In genomic region chr14:86802726-86803125, GRCh38 we compare ENCODE assay signal across 17 cellular contexts.
DNase-seq lines count a peak whose midpoint lies in the region; TF ChIP-seq lines count a peak whose summit lies in the region.
"Had no signal": no experiment of that assay in that cellular context is flagged by ENCODE, and none has a peak within 500 bp of the region (broad histone marks: within the 10 kb centered on the region; RNA-seq: fewer than 3 reads in every experiment).

No MANE protein-coding gene starts in this region.

- H3K27me3 Mint-ChIP-seq in CD8-positive, alpha-beta memory T cell = no peaks in the 10 kb centered on the region
- H3K27me3 Mint-ChIP-seq: CD4-positive, CD25-positive, alpha-beta regulatory T cell; IgD-negative memory B cell had no signal

- TF ChIP-seq EP300 in suprapubic skin (IDR thresholded peaks at IDR 0.05) = no peak

- no peaks in the 10 kb centered on the region for H3K4me1 Mint-ChIP-seq in CD8-positive, alpha-beta memory T cell
- H3K4me1 Mint-ChIP-seq: CD4-positive, CD25-positive, alpha-beta regulatory T cell; GM23338; IgD-negative memory B cell had no signal

- H3K4me3 ChIP-seq in astrocyte of the spinal cord (ENCODE audit: low read depth, low read length) = no peak overlapping the region
- H3K4me3 ChIP-seq in fibroblast of mammary gland (ENCODE audit: control insufficient read depth, low read depth, low read length) = no peak overlapping the region
- no peak overlapping the region for H3K4me3 ChIP-seq in CD8-positive, alpha-beta memory T cell (ENCODE audit: low read length)
- H3K4me3 ChIP-seq in suprapubic skin = no peak overlapping the region
- H3K4me3 ChIP-seq: GM23338 had no signal

- no peak for TF ChIP-seq CTCF in astrocyte of the spinal cord (IDR thresholded peaks at IDR 0.05; ENCODE audit: low read depth, low read length)
- no peak for TF ChIP-seq CTCF in fibroblast of mammary gland (conservative IDR thresholded peaks at IDR 0.05; ENCODE audit: control insufficient read depth, insufficient read depth, low read depth, low read length)
- TF ChIP-seq CTCF in suprapubic skin (IDR thresholded peaks at IDR 0.05) = no peak

- H3K36me3 Mint-ChIP-seq in CD8-positive, alpha-beta memory T cell = no peaks in the 10 kb centered on the region
- H3K36me3 Mint-ChIP-seq: CD4-positive, CD25-positive, alpha-beta regulatory T cell; IgD-negative memory B cell had no signal

- POLR2A ChIA-PET in CD8-positive, alpha-beta memory T cell (lab: Charles Lee) = no interaction called here

- no peaks in the 10 kb centered on the region for H3K4me1 ChIP-seq in CD8-positive, alpha-beta memory T cell (ENCODE audit: insufficient read depth, low read length)
- peaks cover 4% of the 10 kb centered on the region for H3K4me1 ChIP-seq in suprapubic skin
- H3K4me1 ChIP-seq: Caco-2 had no signal

- peaks cover 0 to 29% (median 4%) of the 10 kb centered on the region in 5 donors for H3K9me3 Mint-ChIP-seq in CD8-positive, alpha-beta memory T cell
- H3K9me3 Mint-ChIP-seq: GM23338 had no signal

- TF ChIP-seq POLR2A in suprapubic skin (IDR thresholded peaks at IDR 0.05) = no peak

- peak; percentile 9 for DNase-seq in MV-4-11 (lab: John Stamatoyannopoulos, UW)
- peak; percentile 5 for DNase-seq in astrocyte of the spinal cord (ENCODE audit: low read depth, low spot score)
- DNase-seq in fibroblast of mammary gland (ENCODE audit: low read depth) = peak; percentile 43
- peak; percentile 19 for DNase-seq in myocyte (ENCODE audit: low read depth)
- DNase-seq in inferior parietal cortex (ENCODE audit: extremely low spot score) = no peak
- no peak for DNase-seq in CD8-positive, alpha-beta memory T cell
- no peak for DNase-seq in suprapubic skin (ENCODE audit: low spot score in 2 of 2)
- DNase-seq: ACHN; BE2C; C1 segment of cervical spinal cord; Caco-2; CD4-positive, CD25-positive, alpha-beta regulatory T cell; DMS79; GDM1; HCEC 1CT had no signal

- 84% methylated on average over 2 of the region's 2 CpGs for WGBS in suprapubic skin

- H3K27ac ChIP-seq in CD8-positive, alpha-beta memory T cell (ENCODE audit: low read depth, low read length) = no peak overlapping the region
- no peak overlapping the region for H3K27ac ChIP-seq in suprapubic skin

- in situ Hi-C loops in astrocyte of the spinal cord (cut with HindIII; ENCODE audit: low sequenced_read_pairs) = no loop called here

- H3K9me3 ChIP-seq in CD8-positive, alpha-beta memory T cell (ENCODE audit: low read length) = no peaks in the 10 kb centered on the region
- no peaks in the 10 kb centered on the region for H3K9me3 ChIP-seq in suprapubic skin
- H3K9me3 ChIP-seq: BE2C, Caco-2 had no signal

- CTCF ChIA-PET in CD8-positive, alpha-beta memory T cell (lab: Charles Lee) = no interaction called here

- H3K36me3 ChIP-seq in CD8-positive, alpha-beta memory T cell (ENCODE audit: insufficient read depth, low read length) = no peaks in the 10 kb centered on the region
- H3K36me3 ChIP-seq in suprapubic skin = no peaks in the 10 kb centered on the region
- H3K36me3 ChIP-seq: BE2C had no signal

- H3K27me3 ChIP-seq in CD8-positive, alpha-beta memory T cell (ENCODE audit: insufficient read depth, low read length, poor library complexity, severe bottlenecking) = no peaks in the 10 kb centered on the region
- no peaks in the 10 kb centered on the region for H3K27me3 ChIP-seq in suprapubic skin
- H3K27me3 ChIP-seq: BE2C had no signal

- H3K4me3 Mint-ChIP-seq in CD8-positive, alpha-beta memory T cell = no peak overlapping the region
- H3K4me3 Mint-ChIP-seq: CD4-positive, CD25-positive, alpha-beta regulatory T cell; GM23338; IgD-negative memory B cell had no signal

- no peak overlapping the region for H3K27ac Mint-ChIP-seq in CD8-positive, alpha-beta memory T cell
- H3K27ac Mint-ChIP-seq: CD4-positive, CD25-positive, alpha-beta regulatory T cell; GM23338 had no signal

Comparison
In these comparisons a context has a peak if more than half of its experiments do, and no peak if none do; other contexts are left out.
1. DNase-seq: peak in MV-4-11 (single experiment), astrocyte of the spinal cord (single experiment), fibroblast of mammary gland (single experiment) and myocyte (single experiment); none in inferior parietal cortex (single experiment), CD8-positive, alpha-beta memory T cell (0 of 5) and suprapubic skin (0 of 2).